Comparison of ENCODE assay signal across 10 cellular contexts in the genomic region with DNA sequence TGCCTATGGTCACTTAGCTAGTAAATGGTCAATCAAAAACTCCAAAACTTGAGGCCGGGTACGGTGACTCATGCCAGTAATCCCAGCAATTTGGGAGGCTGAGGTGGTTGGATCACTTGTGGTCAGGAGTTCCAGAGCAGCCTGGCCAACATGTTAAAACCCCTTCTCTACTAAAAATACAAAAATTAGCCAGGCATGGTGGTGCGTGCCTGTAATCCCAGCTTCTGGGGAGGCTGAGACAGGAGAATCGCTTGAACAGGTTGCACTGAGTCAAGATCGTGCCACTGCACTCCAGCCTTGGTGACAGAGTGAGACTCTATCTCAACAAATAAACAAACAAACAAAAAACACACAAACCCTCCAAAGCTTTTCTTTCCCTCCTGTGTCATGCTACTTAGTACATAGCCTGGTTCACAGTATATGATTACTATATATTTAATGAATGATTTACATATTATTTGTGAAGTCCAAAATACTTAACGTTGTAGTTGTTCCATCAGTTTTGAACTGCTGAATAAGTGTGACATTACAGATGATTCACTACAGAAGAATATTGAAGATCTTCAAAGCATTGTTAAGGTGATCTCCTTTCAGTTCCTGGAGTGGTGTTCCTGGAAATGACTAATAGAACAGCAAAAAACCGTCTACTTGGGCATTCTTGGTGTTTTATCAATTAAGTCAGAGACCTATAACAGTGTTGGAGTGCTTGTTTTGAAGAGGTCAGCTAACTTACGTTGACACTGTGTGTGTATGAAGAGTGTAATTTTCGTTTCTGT.
DNase-seq lines count a peak whose midpoint lies in the region; ATAC-seq, FAIRE-seq and TF ChIP-seq lines count a peak whose summit lies in the region.
"Had no signal": no experiment of that assay in that cellular context is flagged by ENCODE, and none has a peak within 500 bp of the region (broad histone marks: within the 10 kb centered on the region; RNA-seq: fewer than 3 reads in every experiment).

No MANE protein-coding gene starts in this region.

- H3K36me3 ChIP-seq in GM23248 (ENCODE audit: low read depth) = no peaks in the 10 kb centered on the region
- H3K36me3 ChIP-seq: vagina had no signal

- TF ChIP-seq EP300 in A549 (IDR thresholded peaks at IDR 0.05) = peak in 1 of 2 experiments; percentile 28; a peak in 1 of 5 replicates

- FAIRE-seq in A549 (lab: Jason Lieb, UNC) = no peak

- no peaks in the 10 kb centered on the region for H3K9me3 ChIP-seq in A549
- H3K9me3 ChIP-seq in GM23248 (ENCODE audit: low read depth) = no peaks in the 10 kb centered on the region
- H3K9me3 ChIP-seq: lower lobe of right lung, vagina had no signal

- peaks cover 7% of the 10 kb centered on the region for H3K36me3 Mint-ChIP-seq in activated CD4-positive, alpha-beta memory T cell treated with anti-CD3 and anti-CD28 coated beads, Interleukin-2, amount 10 ng/mL, durations not matched to agents 7 days and 5 days (ENCODE audit: low read depth)

- no peaks in the 10 kb centered on the region for H3K9me3 Mint-ChIP-seq in activated CD4-positive, alpha-beta memory T cell treated with anti-CD3 and anti-CD28 coated beads, Interleukin-2, amount 10 ng/mL, durations not matched to agents 7 days and 5 days

- H3K4me3 Mint-ChIP-seq in activated CD4-positive, alpha-beta memory T cell treated with anti-CD3 and anti-CD28 coated beads, Interleukin-2, amount 10 ng/mL, durations not matched to agents 7 days and 5 days = peak overlapping the region; percentile 47

- TF ChIP-seq CTCF in A549 (IDR thresholded peaks at IDR 0.05) (no peak), fibroblast of the aortic adventitia (IDR thresholded peaks at IDR 0.05; ENCODE audit: insufficient read depth, low read length) (no peak)

- H3K9ac ChIP-seq in GM23248 = peak overlapping the region; percentile 43; the same call in 1 of the 2 replicates

- ATAC-seq in A549 (peak; percentile 83 to 84), HG02623 (IDR thresholded peaks at IDR 0.05; ENCODE audit: unreplicated experiment) (no peak)

- H3K4me2 ChIP-seq in A549 = peak overlapping the region; percentile 72
- H3K4me2 ChIP-seq in GM23248 (ENCODE audit: unreplicated experiment) = peak overlapping the region; percentile 65

- peaks cover 26% of the 10 kb centered on the region for H3F3A ChIP-seq in GM23248 (ENCODE audit: insufficient read depth)

- DNase-seq in A549 (ENCODE audit: low read depth in 1 of 2, low spot score in 1 of 2) (peak; percentile 64 to 68), GM23248 (peak; percentile 72), fibroblast of the aortic adventitia (ENCODE audit: low read depth) (peak; percentile 63), G401 (ENCODE audit: low spot score) (no peak), NCI-H1105 (lab: John Stamatoyannopoulos, UW) (no peak)
- DNase-seq in activated CD4-positive, alpha-beta memory T cell treated with anti-CD3 and anti-CD28 coated beads, Interleukin-2, amount 10 ng/mL, durations not matched to agents 7 days and 5 days = no peak
- no peak for DNase-seq in stimulated activated CD4-positive, alpha-beta T cell treated with anti-CD3 and anti-CD28 coated beads, Interleukin-15, amount 100 ng/mL, for 24 hours
- DNase-seq: lower lobe of right lung had no signal

- H3K27me3 Mint-ChIP-seq in activated CD4-positive, alpha-beta memory T cell treated with anti-CD3 and anti-CD28 coated beads, Interleukin-2, amount 10 ng/mL, durations not matched to agents 7 days and 5 days = no peaks in the 10 kb centered on the region

- H3K27ac ChIP-seq in A549 (peak overlapping the region; percentile 74 to 85), GM23248 (peak overlapping the region; percentile 81)
- H3K27ac ChIP-seq: lower lobe of right lung, vagina had no signal

- POLR2A ChIA-PET in A549 (lab: Yijun Ruan, JAX) = no interaction called here
- POLR2A ChIA-PET in activated CD4-positive, alpha-beta memory T cell treated with anti-CD3 and anti-CD28 coated beads, Interleukin-2, amount 10 ng/mL, durations not matched to agents 7 days and 5 days (lab: Charles Lee) = interaction anchor here (1.0 to 1.1 kb wide), 2 partner anchors 48 to 74 kb away, joined by 3 to 5 read pairs; a partner anchor contains a TSS

- WGBS in A549 (ENCODE audit: missing lambda C conversion rate) = 18% methylated on average over 9 of the region's 9 CpGs
- 43 to 46% methylated on average over 9 of the region's 9 CpGs for WGBS in GM23248 (ENCODE audit: low coverage in 1 of 2, low lambda C conversion rate in 2 of 2, missing lambda C conversion rate in 2 of 2), 2 experiments

- no peak for TF ChIP-seq POLR2A in A549 (IDR thresholded peaks at IDR 0.05; ENCODE audit: low read length)

- peaks cover 33% of the 10 kb centered on the region for H3K4me1 Mint-ChIP-seq in activated CD4-positive, alpha-beta memory T cell treated with anti-CD3 and anti-CD28 coated beads, Interleukin-2, amount 10 ng/mL, durations not matched to agents 7 days and 5 days

- no peaks in the 10 kb centered on the region for H3K27me3 ChIP-seq in GM23248 (replicated peaks; ENCODE audit: insufficient read depth)
- H3K27me3 ChIP-seq: vagina had no signal

- CTCF ChIA-PET in A549 (lab: Yijun Ruan, JAX) = interaction anchor here (0.6 to 1.7 kb wide), 3 partner anchors 11 to 18 kb away, joined by 3 to 6 read pairs (median 3); no protein-coding TSS in a partner anchor
- CTCF ChIA-PET in activated CD4-positive, alpha-beta memory T cell treated with anti-CD3 and anti-CD28 coated beads, Interleukin-2, amount 10 ng/mL, durations not matched to agents 7 days and 5 days (lab: Charles Lee) = interaction anchor here (1.0 kb wide), 1 partner anchor 10 kb away, joined by 7 read pairs; no protein-coding TSS in a partner anchor

- peak overlapping the region; percentile 28; the same call in 1 of the 2 replicates for H2AFZ ChIP-seq in GM23248

- H3K4me1 ChIP-seq in A549 = peaks cover 38% of the 10 kb centered on the region
- H3K4me1 ChIP-seq in GM23248 (ENCODE audit: insufficient read depth) = peaks cover 32% of the 10 kb centered on the region
- H3K4me1 ChIP-seq: vagina had no signal

- no peaks in the 10 kb centered on the region for H3K9me2 ChIP-seq in GM23248 (ENCODE audit: insufficient read depth)

- peak overlapping the region; percentile 85 for H3K27ac Mint-ChIP-seq in activated CD4-positive, alpha-beta memory T cell treated with anti-CD3 and anti-CD28 coated beads, Interleukin-2, amount 10 ng/mL, durations not matched to agents 7 days and 5 days

- H4K20me1 ChIP-seq in GM23248 (ENCODE audit: insufficient read depth) = no peaks in the 10 kb centered on the region

- in situ Hi-C loops in GM23248 (cut with MboI) (no loop called here), G401 (cut with HindIII; ENCODE audit: low sequenced_read_pairs) (no loop called here)

- H3K4me3 ChIP-seq in A549 (0 out of 3 replicates have a peak overlapping the region, but pooled peaks have one; percentile 15), GM23248 (peak overlapping the region; percentile 31), fibroblast of the aortic adventitia (ENCODE audit: low read depth, low read length) (no peak overlapping the region)
- H3K4me3 ChIP-seq: lower lobe of right lung, vagina had no signal

- TF ChIP-seq RAD21 in A549 (conservative IDR thresholded peaks at IDR 0.05 in 1 of 2, IDR thresholded peaks at IDR 0.05 in 1 of 2) = no peak

- H3K79me2 ChIP-seq in GM23248 (ENCODE audit: insufficient read depth) = peaks cover 40% of the 10 kb centered on the region

TF ChIP-seq in A549, 52 proteins besides CTCF, POLR2A, EP300 and RAD21 (continues in another document):
- TF ChIP-seq HOXB5 (CRISPR knock-in tag; IDR thresholded peaks at IDR 0.05) = no peak
- TF ChIP-seq, protein P1, sequence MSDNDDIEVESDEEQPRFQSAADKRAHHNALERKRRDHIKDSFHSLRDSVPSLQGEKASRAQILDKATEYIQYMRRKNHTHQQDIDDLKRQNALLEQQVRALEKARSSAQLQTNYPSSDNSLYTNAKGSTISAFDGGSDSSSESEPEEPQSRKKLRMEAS (IDR thresholded peaks at IDR 0.05) = no peak
- no peak for TF ChIP-seq FOSB (CRISPR knock-in tag; IDR thresholded peaks at IDR 0.05)
- TF ChIP-seq CHD2 (IDR thresholded peaks at IDR 0.05; ENCODE audit: low read length, partially characterized antibody) = no peak
- TF ChIP-seq, protein P2, sequence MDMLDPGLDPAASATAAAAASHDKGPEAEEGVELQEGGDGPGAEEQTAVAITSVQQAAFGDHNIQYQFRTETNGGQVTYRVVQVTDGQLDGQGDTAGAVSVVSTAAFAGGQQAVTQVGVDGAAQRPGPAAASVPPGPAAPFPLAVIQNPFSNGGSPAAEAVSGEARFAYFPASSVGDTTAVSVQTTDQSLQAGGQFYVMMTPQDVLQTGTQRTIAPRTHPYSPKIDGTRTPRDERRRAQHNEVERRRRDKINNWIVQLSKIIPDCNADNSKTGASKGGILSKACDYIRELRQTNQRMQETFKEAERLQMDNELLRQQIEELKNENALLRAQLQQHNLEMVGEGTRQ (IDR thresholded peaks at IDR 0.05) = no peak
- TF ChIP-seq HOXB13 (CRISPR knock-in tag; IDR thresholded peaks at IDR 0.05; ENCODE audit: low read depth) = no peak
- 0 out of 4 replicates have a peak, but pooled peaks of 1 of the 2 experiments have one; percentile 38 for TF ChIP-seq CEBPB (IDR thresholded peaks at IDR 0.05)
- TF ChIP-seq KDM1A (IDR thresholded peaks at IDR 0.05; ENCODE audit: low read depth) = no peak
- 0 out of 2 replicates have a peak, but pooled peaks have one; percentile 59 for TF ChIP-seq JUNB (IDR thresholded peaks at IDR 0.05)
- TF ChIP-seq MAFK (IDR thresholded peaks at IDR 0.05; ENCODE audit: partially characterized antibody) = peak; percentile 54
- TF ChIP-seq, protein P3, sequence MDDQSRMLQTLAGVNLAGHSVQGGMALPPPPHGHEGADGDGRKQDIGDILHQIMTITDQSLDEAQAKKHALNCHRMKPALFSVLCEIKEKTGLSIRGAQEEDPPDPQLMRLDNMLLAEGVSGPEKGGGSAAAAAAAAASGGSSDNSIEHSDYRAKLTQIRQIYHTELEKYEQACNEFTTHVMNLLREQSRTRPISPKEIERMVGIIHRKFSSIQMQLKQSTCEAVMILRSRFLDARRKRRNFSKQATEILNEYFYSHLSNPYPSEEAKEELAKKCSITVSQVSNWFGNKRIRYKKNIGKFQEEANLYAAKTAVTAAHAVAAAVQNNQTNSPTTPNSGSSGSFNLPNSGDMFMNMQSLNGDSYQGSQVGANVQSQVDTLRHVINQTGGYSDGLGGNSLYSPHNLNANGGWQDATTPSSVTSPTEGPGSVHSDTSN (IDR thresholded peaks at IDR 0.05) = no peak
- no peak for TF ChIP-seq HDAC2 (IDR thresholded peaks at IDR 0.05)
- no peak for TF ChIP-seq MAZ (IDR thresholded peaks at IDR 0.05; ENCODE audit: borderline replicate concordance, low read depth, low read length)
- no peak for TF ChIP-seq GATA3 (IDR thresholded peaks at IDR 0.05; ENCODE audit: borderline replicate concordance)
- no peak for TF ChIP-seq SREBF2 (IDR thresholded peaks at IDR 0.05)
- no peak for TF ChIP-seq TP53 (CRISPR knock-in tag; IDR thresholded peaks at IDR 0.05)
- no peak for TF ChIP-seq ZFP36 (IDR thresholded peaks at IDR 0.05; ENCODE audit: borderline replicate concordance, partially characterized antibody)
- TF ChIP-seq RARB (CRISPR knock-in tag; IDR thresholded peaks at IDR 0.05) = no peak
- no peak for TF ChIP-seq ZC3H11A (IDR thresholded peaks at IDR 0.05)

Comparison
In these comparisons a context has a peak if more than half of its experiments do, and no peak if none do; other contexts are left out.
1. DNase-seq: peak in A549 (2 of 2), GM23248 (single experiment) and fibroblast of the aortic adventitia (single experiment); none in activated CD4-positive, alpha-beta memory T cell treated with anti-CD3 and anti-CD28 coated beads, Interleukin-2, amount 10 ng/mL, durations not matched to agents 7 days and 5 days (single experiment), stimulated activated CD4-positive, alpha-beta T cell treated with anti-CD3 and anti-CD28 coated beads, Interleukin-15, amount 100 ng/mL, for 24 hours (single experiment), G401 (single experiment) and NCI-H1105 (single experiment).